ENCODE assay signal across 3 cellular contexts in the genomic region with DNA sequence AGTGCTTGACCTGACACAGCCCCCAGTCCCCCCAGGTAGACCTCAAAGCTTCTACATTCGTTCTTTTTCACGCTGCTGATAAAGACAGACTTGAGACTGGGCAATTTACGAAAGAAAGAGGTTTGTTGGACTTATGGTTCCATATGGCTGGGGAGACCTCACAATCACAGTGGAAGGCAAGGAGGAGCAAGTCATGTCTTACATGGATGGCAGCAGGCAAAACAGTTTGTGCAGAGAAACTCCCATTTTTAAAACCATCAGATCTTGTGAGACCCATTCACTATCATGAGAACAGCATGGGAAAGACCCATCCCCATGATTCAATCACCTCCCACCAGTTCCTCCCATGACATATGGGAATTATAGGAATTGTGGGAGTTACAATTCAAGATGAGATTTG.
A peak's percentile ranks its signal among the peaks of the same experiment; 100 is the strongest.
TF ChIP-seq lines count a peak whose summit lies in the region.

No MANE protein-coding gene starts in this region.

TF ChIP-seq in HEK293, 187 proteins besides CTCF, POLR2A, EP300 and RAD21:
- peak; percentile 13 for TF ChIP-seq SETDB1 (IDR thresholded peaks at IDR 0.05; ENCODE audit: insufficient read length, low read length)
TF ChIP-seq in HEK293: peak in this region for 1; not testable (repeated sequence) for 186.

TF ChIP-seq in K562, 482 proteins besides CTCF, POLR2A, EP300 and RAD21:
- TF ChIP-seq ZNF431 (CRISPR knock-in tag; IDR thresholded peaks at IDR 0.05), result peak; percentile 93

TF ChIP-seq in HepG2, 621 proteins besides CTCF, POLR2A, EP300 and RAD21:
- TF ChIP-seq ZNF431 (CRISPR knock-in tag; IDR thresholded peaks at IDR 0.05; ENCODE audit: borderline replicate concordance, low read depth), result 0 out of 2 replicates have a peak, but pooled peaks have one; percentile 41
